12 cellular contexts compared by ENCODE assay signal in genomic region chr11:3161309-3161708, GRCh38. TPM values are rescaled to one million over a fixed set of nuclear protein-coding genes. Genes with fewer than 3 reads are reported as not detected.
DNase-seq lines count a peak whose midpoint lies in the region; TF ChIP-seq lines count a peak whose summit lies in the region.
"Had no signal": no experiment of that assay in that cellular context is flagged by ENCODE, and none has a peak within 500 bp of the region (broad histone marks: within the 10 kb centered on the region; RNA-seq: fewer than 3 reads in every experiment).

No MANE protein-coding gene starts in this region.

- intact Hi-C loops in dorsolateral prefrontal cortex (cut with DNase I): loop anchor here in 1 of 2 donors (10.0 kb wide), 1 partner anchor 167 kb away; the partner anchor contains the start of gene NAP1L4

- peak overlapping the region in 55 of 59 donors; percentile 32 to 95 (median 88) for H3K27ac ChIP-seq in dorsolateral prefrontal cortex

- H3K4me1 Mint-ChIP-seq in HFFc6 (ENCODE audit: low read depth): peaks cover 71% of the 10 kb centered on the region

- no peak for TF ChIP-seq CTCF in HFFc6 (IDR thresholded peaks at IDR 0.05)
- TF ChIP-seq CTCF in dorsolateral prefrontal cortex (IDR thresholded peaks at IDR 0.05 in 54 of 56, conservative IDR thresholded peaks at IDR 0.05 in 2 of 56; ENCODE audit: low read depth in 1 of 56, partially characterized antibody in 56 of 56): no peak

- no peaks in the 10 kb centered on the region for H3K36me3 Mint-ChIP-seq in HFFc6 (ENCODE audit: low read depth)
- H3K36me3 Mint-ChIP-seq: activated CD8-positive, alpha-beta memory T cell treated with anti-CD3 and anti-CD28 coated beads, Interleukin-2, amount 10 ng/mL, durations not matched to agents 7 days and 5 days had no signal

- peaks cover 6% of the 10 kb centered on the region; the same call in 1 of the 2 replicates for H3K27me3 Mint-ChIP-seq in HFFc6 (ENCODE audit: insufficient read depth)

- peak overlapping the region in 55 of 59 donors; percentile 48 to 90 (median 69) for H3K4me3 ChIP-seq in dorsolateral prefrontal cortex

- no peaks in the 10 kb centered on the region for H3K9me3 Mint-ChIP-seq in HFFc6

- H3K27ac Mint-ChIP-seq in HFFc6: peak overlapping the region; percentile 73
- H3K27ac Mint-ChIP-seq: activated CD8-positive, alpha-beta memory T cell treated with anti-CD3 and anti-CD28 coated beads, Interleukin-2, amount 10 ng/mL, durations not matched to agents 7 days and 5 days; IgD-negative memory B cell had no signal

- H3K27me3 ChIP-seq in dorsolateral prefrontal cortex: no peaks in the 10 kb centered on the region

- DNase-seq in HFFc6 (peak; percentile 21), dorsolateral prefrontal cortex (peak in 4 of 10 donors; percentile 26 to 38 (median 31)), medulla oblongata (ENCODE audit: extremely low spot score) (peak; percentile 17), stromal cell of bone marrow (ENCODE audit: low read depth) (peak; percentile 21), T1000 (lab: John Stamatoyannopoulos, UW) (no peak), NCI-H2227 (lab: John Stamatoyannopoulos, UW; ENCODE audit: unreplicated experiment) (no peak), RKO (ENCODE audit: low spot score) (no peak), mesenteric fat pad (ENCODE audit: low spot score) (no peak)
- DNase-seq: activated CD8-positive, alpha-beta memory T cell treated with anti-CD3 and anti-CD28 coated beads, Interleukin-2, amount 10 ng/mL, durations not matched to agents 7 days and 5 days; DMS153; NCI-H446 treated with DMSO at 0.1 percent for 48 hours had no signal

- peak overlapping the region; percentile 82 for H3K4me3 Mint-ChIP-seq in HFFc6
- H3K4me3 Mint-ChIP-seq: activated CD8-positive, alpha-beta memory T cell treated with anti-CD3 and anti-CD28 coated beads, Interleukin-2, amount 10 ng/mL, durations not matched to agents 7 days and 5 days had no signal

RNA-seq across cellular contexts. Expression of gene OSBPL5, which starts 3.8 kb away (rescaled TPM):
- 10 to 100 TPM; 32.6 to 42.6 (median 36.7) TPM for total RNA-seq in HFFc6 (2021; fragmentation: NEBNext Ultra II Directional; extraction: Animal tissue kit (Norgen Biotek cat#: 25700))
- total RNA-seq in dorsolateral prefrontal cortex (10 to 100 TPM; 26.3 to 70.7 (median 43.8) TPM), mesenteric fat pad (41.4 TPM)

RNA-seq across cellular contexts. Expression of gene MRGPRG, which starts 57.3 kb away (rescaled TPM):
- not detected for total RNA-seq in HFFc6 (2021; fragmentation: NEBNext Ultra II Directional; extraction: Animal tissue kit (Norgen Biotek cat#: 25700))
- not detected for total RNA-seq in dorsolateral prefrontal cortex
- total RNA-seq in mesenteric fat pad: not detected
- total RNA-seq: activated CD8-positive, alpha-beta memory T cell treated with anti-CD3 and anti-CD28 coated beads, Interleukin-2, amount 10 ng/mL, durations not matched to agents 7 days and 5 days had no signal

Comparison
In these comparisons a context has a peak if more than half of its experiments do, and no peak if none do; other contexts are left out.
1. DNase-seq: peak in HFFc6 (single experiment), medulla oblongata (single experiment) and stromal cell of bone marrow (single experiment); none in T1000 (single experiment), NCI-H2227 (single experiment), RKO (single experiment) and mesenteric fat pad (single experiment).